Comparison of ENCODE assay signal across 8 cellular contexts in the genomic region with DNA sequence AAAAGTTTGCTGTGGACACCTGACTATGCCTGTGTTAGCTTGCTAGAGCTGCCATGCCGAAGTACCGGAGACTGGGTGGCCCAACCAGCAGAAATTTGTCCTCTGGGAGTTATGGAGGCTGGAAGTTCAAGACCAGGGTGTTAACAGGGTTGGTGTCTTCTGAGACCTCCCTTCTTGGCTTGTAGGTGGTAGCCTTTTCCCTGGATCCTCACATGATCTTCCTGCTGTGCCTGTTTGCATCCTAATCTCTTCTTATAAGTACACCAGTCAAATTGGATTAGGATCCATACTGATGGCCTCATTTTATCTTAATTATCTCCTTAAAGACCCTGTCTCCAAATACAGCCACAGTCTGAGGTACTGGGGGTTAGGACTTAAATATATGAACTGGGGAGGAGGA. TPM values are rescaled to one million over a fixed set of nuclear protein-coding genes. Genes with fewer than 3 reads are reported as not detected.
DNase-seq lines count a peak whose midpoint lies in the region; ATAC-seq and TF ChIP-seq lines count a peak whose summit lies in the region.

No MANE protein-coding gene starts in this region.

- CTCF ChIA-PET in WTC11 (lab: Charles Lee): interaction anchor here (1.4 kb wide), 1 partner anchor 495 kb away, joined by 3 read pairs; no protein-coding TSS in a partner anchor

- H3K79me2 ChIP-seq in smooth muscle cell (ENCODE audit: low read depth): peaks cover 4% of the 10 kb centered on the region

- H3F3A ChIP-seq in smooth muscle cell (ENCODE audit: low read depth): no peaks in the 10 kb centered on the region

- H3K4me1 Mint-ChIP-seq in WTC11: peaks cover 49% of the 10 kb centered on the region

- POLR2A ChIA-PET in WTC11 (lab: Charles Lee): no interaction called here

- H3K27ac ChIP-seq in iPS DF 6.9 (ENCODE audit: low read length): no peak overlapping the region
- H3K27ac ChIP-seq in smooth muscle cell (ENCODE audit: low read depth): no peak overlapping the region

- H3K27ac Mint-ChIP-seq in WTC11: 0 out of 2 replicates have a peak overlapping the region, but pooled peaks have one; percentile 47

- TF ChIP-seq CTCF in HFF-Myc (IDR thresholded peaks at IDR 0.05; ENCODE audit: low read depth, low read length, missing control alignments): no peak
- no peak for TF ChIP-seq CTCF in WTC11 (IDR thresholded peaks at IDR 0.05)
- no peak for TF ChIP-seq CTCF in smooth muscle cell (IDR thresholded peaks at IDR 0.05; ENCODE audit: borderline replicate concordance, insufficient read depth, poor library complexity, severe bottlenecking)

- peak overlapping the region; percentile 87 for H3K4me3 Mint-ChIP-seq in WTC11

- H4K20me1 ChIP-seq in smooth muscle cell (ENCODE audit: low read depth): peaks cover 5% of the 10 kb centered on the region

- no CpG with 5 or more reads among the region's 2 CpGs for WGBS in iPS DF 6.9 (ENCODE audit: insufficient coverage, insufficient read length)
- WGBS in smooth muscle cell (ENCODE audit: low lambda C conversion rate): 87% methylated on average over 2 of the region's 2 CpGs

- H3K9me3 ChIP-seq in iPS DF 6.9 (ENCODE audit: control insufficient read depth, insufficient read depth, low read length) (no peaks in the 10 kb centered on the region), smooth muscle cell (replicated peaks; ENCODE audit: low read depth) (no peaks in the 10 kb centered on the region)

- H3K4me2 ChIP-seq in smooth muscle cell: peak overlapping the region; percentile 98

- no peaks in the 10 kb centered on the region for H3K27me3 ChIP-seq in iPS DF 6.9 (ENCODE audit: control insufficient read depth, insufficient read depth, low read length)
- H3K27me3 ChIP-seq in smooth muscle cell (ENCODE audit: low read depth): no peaks in the 10 kb centered on the region

- peaks cover 22% of the 10 kb centered on the region for H3K36me3 Mint-ChIP-seq in WTC11

- H3K27me3 Mint-ChIP-seq in WTC11 (ENCODE audit: low read depth): no peaks in the 10 kb centered on the region; the same call in 1 of the 2 replicates

- peaks cover 2% of the 10 kb centered on the region for H3K4me1 ChIP-seq in iPS DF 6.9 (ENCODE audit: control insufficient read depth, insufficient read depth, low read length)
- peaks cover 6% of the 10 kb centered on the region for H3K4me1 ChIP-seq in smooth muscle cell (ENCODE audit: low read depth)

- DNase-seq in HFF-Myc (ENCODE audit: extremely low read depth, low read depth) (no peak), WTC11 (ENCODE audit: low spot score) (no peak), iPS DF 6.9 (ENCODE audit: low read depth, low spot score) (no peak), smooth muscle cell (lab: John Stamatoyannopoulos, UW; ENCODE audit: unreplicated experiment) (no peak), COLO668 (lab: John Stamatoyannopoulos, UW; ENCODE audit: unreplicated experiment) (no peak), amniotic stem cell (lab: John Stamatoyannopoulos, UW) (no peak)

- H3K4me3 ChIP-seq in HFF-Myc (replicated peaks; ENCODE audit: low read depth, low read length) (peak overlapping the region; percentile 93), iPS DF 6.9 (ENCODE audit: low read length) (peak overlapping the region; percentile 65; the same call in 1 of the 2 replicates), smooth muscle cell (peak overlapping the region; percentile 61)

- no peak for ATAC-seq in WTC11
- ATAC-seq in HG03571 (IDR thresholded peaks at IDR 0.05; ENCODE audit: unreplicated experiment): no peak
- ATAC-seq in GM21717 (IDR thresholded peaks at IDR 0.05; ENCODE audit: unreplicated experiment): no peak

- H3K9me3 Mint-ChIP-seq in WTC11: no peaks in the 10 kb centered on the region

- H3K36me3 ChIP-seq in iPS DF 6.9 (ENCODE audit: control insufficient read depth, insufficient read depth, low read length) (peaks cover 4% of the 10 kb centered on the region), smooth muscle cell (ENCODE audit: low read depth) (no peaks in the 10 kb centered on the region)

- no peak overlapping the region for H2AFZ ChIP-seq in smooth muscle cell (ENCODE audit: low read depth)

- peak overlapping the region; percentile 5 for H3K9ac ChIP-seq in smooth muscle cell (ENCODE audit: low read depth)

TF ChIP-seq in WTC11, 78 proteins besides CTCF, POLR2A, EP300 and RAD21:
- TF ChIP-seq KAT7 (CRISPR knock-in tag; IDR thresholded peaks at IDR 0.05; ENCODE audit: borderline replicate concordance): no peak
- TF ChIP-seq, protein P1, sequence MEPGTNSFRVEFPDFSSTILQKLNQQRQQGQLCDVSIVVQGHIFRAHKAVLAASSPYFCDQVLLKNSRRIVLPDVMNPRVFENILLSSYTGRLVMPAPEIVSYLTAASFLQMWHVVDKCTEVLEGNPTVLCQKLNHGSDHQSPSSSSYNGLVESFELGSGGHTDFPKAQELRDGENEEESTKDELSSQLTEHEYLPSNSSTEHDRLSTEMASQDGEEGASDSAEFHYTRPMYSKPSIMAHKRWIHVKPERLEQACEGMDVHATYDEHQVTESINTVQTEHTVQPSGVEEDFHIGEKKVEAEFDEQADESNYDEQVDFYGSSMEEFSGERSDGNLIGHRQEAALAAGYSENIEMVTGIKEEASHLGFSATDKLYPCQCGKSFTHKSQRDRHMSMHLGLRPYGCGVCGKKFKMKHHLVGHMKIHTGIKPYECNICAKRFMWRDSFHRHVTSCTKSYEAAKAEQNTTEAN (CRISPR knock-in tag; IDR thresholded peaks at IDR 0.05): no peak
- no peak for TF ChIP-seq ZBTB21 (CRISPR knock-in tag; IDR thresholded peaks at IDR 0.05; ENCODE audit: borderline replicate concordance)
- TF ChIP-seq, protein P2, sequence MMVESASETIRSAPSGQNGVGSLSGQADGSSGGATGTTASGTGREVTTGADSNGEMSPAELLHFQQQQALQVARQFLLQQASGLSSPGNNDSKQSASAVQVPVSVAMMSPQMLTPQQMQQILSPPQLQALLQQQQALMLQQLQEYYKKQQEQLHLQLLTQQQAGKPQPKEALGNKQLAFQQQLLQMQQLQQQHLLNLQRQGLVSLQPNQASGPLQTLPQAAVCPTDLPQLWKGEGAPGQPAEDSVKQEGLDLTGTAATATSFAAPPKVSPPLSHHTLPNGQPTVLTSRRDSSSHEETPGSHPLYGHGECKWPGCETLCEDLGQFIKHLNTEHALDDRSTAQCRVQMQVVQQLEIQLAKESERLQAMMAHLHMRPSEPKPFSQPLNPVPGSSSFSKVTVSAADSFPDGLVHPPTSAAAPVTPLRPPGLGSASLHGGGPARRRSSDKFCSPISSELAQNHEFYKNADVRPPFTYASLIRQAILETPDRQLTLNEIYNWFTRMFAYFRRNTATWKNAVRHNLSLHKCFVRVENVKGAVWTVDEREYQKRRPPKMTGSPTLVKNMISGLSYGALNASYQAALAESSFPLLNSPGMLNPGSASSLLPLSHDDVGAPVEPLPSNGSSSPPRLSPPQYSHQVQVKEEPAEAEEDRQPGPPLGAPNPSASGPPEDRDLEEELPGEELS (CRISPR knock-in tag; IDR thresholded peaks at IDR 0.05): no peak
- TF ChIP-seq, protein P3, sequence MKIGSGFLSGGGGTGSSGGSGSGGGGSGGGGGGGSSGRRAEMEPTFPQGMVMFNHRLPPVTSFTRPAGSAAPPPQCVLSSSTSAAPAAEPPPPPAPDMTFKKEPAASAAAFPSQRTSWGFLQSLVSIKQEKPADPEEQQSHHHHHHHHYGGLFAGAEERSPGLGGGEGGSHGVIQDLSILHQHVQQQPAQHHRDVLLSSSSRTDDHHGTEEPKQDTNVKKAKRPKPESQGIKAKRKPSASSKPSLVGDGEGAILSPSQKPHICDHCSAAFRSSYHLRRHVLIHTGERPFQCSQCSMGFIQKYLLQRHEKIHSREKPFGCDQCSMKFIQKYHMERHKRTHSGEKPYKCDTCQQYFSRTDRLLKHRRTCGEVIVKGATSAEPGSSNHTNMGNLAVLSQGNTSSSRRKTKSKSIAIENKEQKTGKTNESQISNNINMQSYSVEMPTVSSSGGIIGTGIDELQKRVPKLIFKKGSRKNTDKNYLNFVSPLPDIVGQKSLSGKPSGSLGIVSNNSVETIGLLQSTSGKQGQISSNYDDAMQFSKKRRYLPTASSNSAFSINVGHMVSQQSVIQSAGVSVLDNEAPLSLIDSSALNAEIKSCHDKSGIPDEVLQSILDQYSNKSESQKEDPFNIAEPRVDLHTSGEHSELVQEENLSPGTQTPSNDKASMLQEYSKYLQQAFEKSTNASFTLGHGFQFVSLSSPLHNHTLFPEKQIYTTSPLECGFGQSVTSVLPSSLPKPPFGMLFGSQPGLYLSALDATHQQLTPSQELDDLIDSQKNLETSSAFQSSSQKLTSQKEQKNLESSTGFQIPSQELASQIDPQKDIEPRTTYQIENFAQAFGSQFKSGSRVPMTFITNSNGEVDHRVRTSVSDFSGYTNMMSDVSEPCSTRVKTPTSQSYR (CRISPR knock-in tag; IDR thresholded peaks at IDR 0.05): no peak
- no peak for TF ChIP-seq FOXJ3 (CRISPR knock-in tag; IDR thresholded peaks at IDR 0.05; ENCODE audit: borderline replicate concordance)
- TF ChIP-seq JUN (CRISPR knock-in tag; IDR thresholded peaks at IDR 0.05): no peak
- no peak for TF ChIP-seq SOX15 (CRISPR knock-in tag; IDR thresholded peaks at IDR 0.05)

RNA-seq across cellular contexts. Expression of a gene that starts 0.8 kb away (rescaled TPM):
- total RNA-seq in WTC11 (2021) (33.5 to 41.1 TPM (median 34.1 TPM) in 3 replicates), smooth muscle cell (4.6 and 4.8 TPM in 2 replicates)
- polyA plus RNA-seq in smooth muscle cell: 6.9 and 8.2 TPM in 2 replicates
